ENCODE assay signal across 11 cellular contexts in genomic region chr11:48012051-48012391, GRCh38. TPM values are rescaled to one million over a fixed set of nuclear protein-coding genes. Genes with fewer than 3 reads are reported as not detected.
A peak's percentile ranks its signal among the peaks of the same experiment; 100 is the strongest.
DNase-seq lines count a peak whose midpoint lies in the region; ATAC-seq and TF ChIP-seq lines count a peak whose summit lies in the region.
"Had no signal": no experiment of that assay in that cellular context is flagged by ENCODE, and none has a peak within 500 bp of the region (broad histone marks: within the 10 kb centered on the region; RNA-seq: fewer than 3 reads in every experiment).

No MANE protein-coding gene starts in this region.

- H3K4me1 ChIP-seq in CD8-positive, alpha-beta T cell (ENCODE audit: insufficient read depth, low read length), result peaks cover 71% of the 10 kb centered on the region

- H3K27me3 Mint-ChIP-seq in CD8-positive, alpha-beta T cell (ENCODE audit: low read depth), result no peaks in the 10 kb centered on the region
- no peaks in the 10 kb centered on the region for H3K27me3 Mint-ChIP-seq in activated naive CD8-positive, alpha-beta T cell treated with anti-CD3 and anti-CD28 coated beads, Interleukin-2, amount 10 ng/mL, durations not matched to agents 7 days and 5 days

- intact Hi-C loops in CD8-positive, alpha-beta T cell (cut with DNase I, micrococcal nuclease), result loop anchor here (1.0 to 5.0 kb wide), 3 partner anchors 8 to 95 kb away; no protein-coding TSS in a partner anchor

- H3K4me3 Mint-ChIP-seq in CD8-positive, alpha-beta T cell, result no peak overlapping the region
- H3K4me3 Mint-ChIP-seq in activated naive CD8-positive, alpha-beta T cell treated with anti-CD3 and anti-CD28 coated beads, Interleukin-2, amount 10 ng/mL, durations not matched to agents 7 days and 5 days, result peak overlapping the region; percentile 62

- H3K9me3 ChIP-seq in CD8-positive, alpha-beta T cell (ENCODE audit: low read length), result no peaks in the 10 kb centered on the region

- peak; percentile 38 to 76 (median 60) for DNase-seq in CD8-positive, alpha-beta T cell
- peak; percentile 45 for DNase-seq in T-helper 9 cell
- peak; percentile 48 for DNase-seq in activated naive CD8-positive, alpha-beta T cell treated with anti-CD3 and anti-CD28 coated beads, Interleukin-2, amount 10 ng/mL, durations not matched to agents 7 days and 5 days
- peak; percentile 43 for DNase-seq in stimulated activated CD4-positive, alpha-beta T cell treated with anti-CD3 and anti-CD28 coated beads, Interleukin-4, amount 100 ng/mL, for 1 hour
- no peak for DNase-seq in NCI-H2107 (lab: John Stamatoyannopoulos, UW)
- DNase-seq in nucleus accumbens (lab: John Stamatoyannopoulos, UW), result no peak
- no peak for DNase-seq in omental fat pad (ENCODE audit: low spot score)
- DNase-seq: effector CD8-positive, alpha-beta T cell; NCI-H1105 treated with DMSO at 0.1 percent for 48 hours had no signal

- POLR2A ChIA-PET in CD8-positive, alpha-beta T cell (lab: Charles Lee), result interaction anchor here (1.1 to 6.3 kb wide), 5 partner anchors 8 to 44 kb away, joined by 3 to 47 read pairs (median 4); no protein-coding TSS in a partner anchor
- POLR2A ChIA-PET in activated naive CD8-positive, alpha-beta T cell treated with anti-CD3 and anti-CD28 coated beads, Interleukin-2, amount 10 ng/mL, durations not matched to agents 7 days and 5 days (lab: Charles Lee), result interaction anchor here (1.5 to 4.8 kb wide), 5 partner anchors 8 to 44 kb away, joined by 3 to 43 read pairs (median 5); no protein-coding TSS in a partner anchor

- H3K9me3 Mint-ChIP-seq in CD8-positive, alpha-beta T cell, result no peaks in the 10 kb centered on the region
- no peaks in the 10 kb centered on the region for H3K9me3 Mint-ChIP-seq in activated naive CD8-positive, alpha-beta T cell treated with anti-CD3 and anti-CD28 coated beads, Interleukin-2, amount 10 ng/mL, durations not matched to agents 7 days and 5 days

- ATAC-seq in CD8-positive, alpha-beta T cell, result peak; percentile 72
- ATAC-seq in activated naive CD8-positive, alpha-beta T cell treated with anti-CD3 and anti-CD28 coated beads, Interleukin-2, amount 10 ng/mL, durations not matched to agents 7 days and 5 days (ENCODE audit: low read depth), result peak; percentile 66
- ATAC-seq in omental fat pad (ENCODE audit: low FRiP score), result no peak
- ATAC-seq in HG03565 (IDR thresholded peaks at IDR 0.05; ENCODE audit: unreplicated experiment), result no peak

- H3K27ac Mint-ChIP-seq in CD8-positive, alpha-beta T cell, result peak overlapping the region; percentile 92
- peak overlapping the region; percentile 96 for H3K27ac Mint-ChIP-seq in activated naive CD8-positive, alpha-beta T cell treated with anti-CD3 and anti-CD28 coated beads, Interleukin-2, amount 10 ng/mL, durations not matched to agents 7 days and 5 days

- no peak for TF ChIP-seq CTCF in CD8-positive, alpha-beta T cell (IDR thresholded peaks at IDR 0.05)
- TF ChIP-seq CTCF in omental fat pad (IDR thresholded peaks at IDR 0.05), result no peak

- peaks cover 72% of the 10 kb centered on the region for H3K4me1 Mint-ChIP-seq in CD8-positive, alpha-beta T cell (ENCODE audit: low read depth)
- H3K4me1 Mint-ChIP-seq in activated naive CD8-positive, alpha-beta T cell treated with anti-CD3 and anti-CD28 coated beads, Interleukin-2, amount 10 ng/mL, durations not matched to agents 7 days and 5 days, result peaks cover 72% of the 10 kb centered on the region

- H3K4me3 ChIP-seq in CD8-positive, alpha-beta T cell (ENCODE audit: low read depth, low read length), result no peak overlapping the region
- H3K4me3 ChIP-seq: lung had no signal

- H3K27me3 ChIP-seq in CD8-positive, alpha-beta T cell (ENCODE audit: insufficient read depth, low read length), result no peaks in the 10 kb centered on the region

- CTCF ChIA-PET in CD8-positive, alpha-beta T cell (lab: Charles Lee), result interaction anchor here (0.6 to 2.3 kb wide), 3 partner anchors 17 to 98 kb away, joined by 3 to 8 read pairs (median 7); no protein-coding TSS in a partner anchor

- no peaks in the 10 kb centered on the region for H3K36me3 ChIP-seq in CD8-positive, alpha-beta T cell (ENCODE audit: insufficient read depth, low read length)

- H3K36me3 Mint-ChIP-seq in CD8-positive, alpha-beta T cell, result no peaks in the 10 kb centered on the region
- peaks cover 24% of the 10 kb centered on the region for H3K36me3 Mint-ChIP-seq in activated naive CD8-positive, alpha-beta T cell treated with anti-CD3 and anti-CD28 coated beads, Interleukin-2, amount 10 ng/mL, durations not matched to agents 7 days and 5 days

- H3K27ac ChIP-seq in CD8-positive, alpha-beta T cell (ENCODE audit: low read depth, low read length), result peak overlapping the region; percentile 65

RNA-seq across cellular contexts. Expression of gene PTPRJ, which starts 31.7 kb away (rescaled TPM):
- 10 to 100 TPM; 26.9 to 31.4 TPM for total RNA-seq in CD8-positive, alpha-beta T cell
- total RNA-seq in activated naive CD8-positive, alpha-beta T cell treated with anti-CD3 and anti-CD28 coated beads, Interleukin-2, amount 10 ng/mL, durations not matched to agents 7 days and 5 days, result 10 to 100 TPM; 51.5 to 53.5 TPM
- 10 to 100 TPM in 3 of 4 donors, 1 to 10 TPM in 1; 9.8 to 17.8 (median 14.2) TPM for total RNA-seq in omental fat pad

Comparison
In these comparisons a context has a peak if more than half of its experiments do, and no peak if none do; other contexts are left out.
1. ATAC-seq: peak in CD8-positive, alpha-beta T cell (single experiment) and activated naive CD8-positive, alpha-beta T cell treated with anti-CD3 and anti-CD28 coated beads, Interleukin-2, amount 10 ng/mL, durations not matched to agents 7 days and 5 days (single experiment); none in omental fat pad (single experiment) and HG03565 (single experiment).
2. DNase-seq: peak in CD8-positive, alpha-beta T cell (7 of 7), T-helper 9 cell (single experiment), activated naive CD8-positive, alpha-beta T cell treated with anti-CD3 and anti-CD28 coated beads, Interleukin-2, amount 10 ng/mL, durations not matched to agents 7 days and 5 days (single experiment) and stimulated activated CD4-positive, alpha-beta T cell treated with anti-CD3 and anti-CD28 coated beads, Interleukin-4, amount 100 ng/mL, for 1 hour (single experiment); none in NCI-H2107 (single experiment), nucleus accumbens (0 of 56) and omental fat pad (single experiment).